ENCODE assay signal across 16 cellular contexts in genomic region chr4:113747949-113748348, GRCh38. TPM values are rescaled to one million over a fixed set of nuclear protein-coding genes. Genes with fewer than 3 reads are reported as not detected.
DNase-seq lines count a peak whose midpoint lies in the region; ATAC-seq, FAIRE-seq and TF ChIP-seq lines count a peak whose summit lies in the region.
"Had no signal": no experiment of that assay in that cellular context is flagged by ENCODE, and none has a peak within 500 bp of the region (broad histone marks: within the 10 kb centered on the region; RNA-seq: fewer than 3 reads in every experiment).

No MANE protein-coding gene starts in this region.

- peak; percentile 33 for DNase-seq in HepG2 (ENCODE audit: low spot score)
- DNase-seq in right lobe of liver, result no peak
- DNase-seq in WTC11 (ENCODE audit: low spot score), result no peak
- DNase-seq in SIG-M5 treated with dmso at 0.1 percent for 504 hours (lab: John Stamatoyannopoulos, UW; ENCODE audit: unreplicated experiment), result no peak
- no peak for DNase-seq in amniotic stem cell (lab: John Stamatoyannopoulos, UW)
- no peak for DNase-seq in stimulated activated CD4-positive, alpha-beta T cell treated with anti-CD3 and anti-CD28 coated beads, Interleukin-4, amount 100 ng/mL, for 24 hours
- DNase-seq: 8988T; Calu3; CD4-positive, alpha-beta memory T cell; DMS79 treated with DMSO at 0.1 percent for 48 hours; GF-D8 had no signal

- peaks cover 11% of the 10 kb centered on the region for H3K4me1 Mint-ChIP-seq in WTC11

- intact Hi-C loops in HepG2 (cut with micrococcal nuclease; ENCODE audit: unreplicated experiment) (no loop called here), right lobe of liver (cut with DNase I) (no loop called here)

- TF ChIP-seq POLR2A in HepG2 (IDR thresholded peaks at IDR 0.05; ENCODE audit: insufficient read depth in 1 of 2, low read depth in 2 of 2, low read length in 2 of 2) (no peak), right lobe of liver (IDR thresholded peaks at IDR 0.05) (no peak)

- no peak for FAIRE-seq in HepG2 (lab: Jason Lieb, UNC)
- peak; percentile 9 for FAIRE-seq in islet of Langerhans (lab: Jason Lieb, UNC)
- FAIRE-seq: HTR-8/SVneo had no signal

- peaks cover 2% of the 10 kb centered on the region; the same call in 1 of the 2 replicates for H3K36me3 Mint-ChIP-seq in WTC11

- no peaks in the 10 kb centered on the region for H4K20me1 ChIP-seq in HepG2 (ENCODE audit: insufficient read depth, low read length)

- H3K36me3 ChIP-seq in HepG2 (replicated peaks in 1 of 2; ENCODE audit: control insufficient read depth in 1 of 2, insufficient read depth in 2 of 2, low read length in 2 of 2) (peaks cover 0 to 5% of the 10 kb centered on the region in 2 experiments; a peak in 1 of 5 replicates), right lobe of liver (peaks cover 0 to 3% (median 0%) of the 10 kb centered on the region in 4 donors)
- H3K36me3 ChIP-seq: HAP-1 had no signal

- CTCF ChIA-PET in HepG2 (lab: Yijun Ruan, JAX; ENCODE audit: low intra/inter-chr PET ratio, low total read pairs) (no interaction called here), WTC11 (lab: Charles Lee) (no interaction called here)

- H3K4me3 ChIP-seq in HepG2 (replicated peaks in 1 of 3; ENCODE audit: insufficient read depth in 1 of 3, low read depth in 2 of 3, low read length in 3 of 3), result no peak overlapping the region
- no peak overlapping the region for H3K4me3 ChIP-seq in right lobe of liver
- H3K4me3 ChIP-seq: BLaER1, HAP-1 had no signal

- no peaks in the 10 kb centered on the region for H3K9me3 Mint-ChIP-seq in WTC11
- H3K9me3 Mint-ChIP-seq: CD14-positive monocyte had no signal

- TF ChIP-seq CTCF in HepG2 (CRISPR knock-in tag; IDR thresholded peaks at IDR 0.05), result no peak
- no peak for TF ChIP-seq CTCF in right lobe of liver (IDR thresholded peaks at IDR 0.05)
- no peak for TF ChIP-seq CTCF in WTC11 (IDR thresholded peaks at IDR 0.05)

- no peaks in the 10 kb centered on the region for H3K9me3 ChIP-seq in HepG2 (ENCODE audit: low read length)
- H3K9me3 ChIP-seq in right lobe of liver, result no peaks in the 10 kb centered on the region
- H3K9me3 ChIP-seq: BLaER1, HAP-1 had no signal

- H2AFZ ChIP-seq in HepG2 (ENCODE audit: low read length), result no peak overlapping the region

- peak overlapping the region; percentile 2 for H3K27ac Mint-ChIP-seq in WTC11
- H3K27ac Mint-ChIP-seq: CD14-positive monocyte had no signal

- H3K4me1 ChIP-seq in HepG2 (ENCODE audit: insufficient read depth, low read length), result peaks cover 21% of the 10 kb centered on the region
- H3K4me1 ChIP-seq in right lobe of liver, result peaks cover 0 to 11% (median 0%) of the 10 kb centered on the region in 4 donors

- H3K27me3 Mint-ChIP-seq in WTC11 (ENCODE audit: low read depth), result no peaks in the 10 kb centered on the region
- H3K27me3 Mint-ChIP-seq: CD4-positive, alpha-beta memory T cell had no signal

- 67% methylated on average over 3 of the region's 3 CpGs for WGBS in HepG2 (ENCODE audit: low lambda C conversion rate)
- WGBS in right lobe of liver (ENCODE audit: insufficient coverage, low coverage, low lambda C conversion rate, missing lambda C conversion rate), result 96% methylated on average over 3 of the region's 3 CpGs

- in situ Hi-C loops in HepG2 (cut with HindIII; ENCODE audit: extremely low pct_ligation_motif_present, low pct_unique_long_range_greater_than_20kb), result no loop called here

- H3K79me2 ChIP-seq in HepG2 (ENCODE audit: insufficient read depth, low read length), result peaks cover 16% of the 10 kb centered on the region

- POLR2A ChIA-PET in HepG2 (lab: Yijun Ruan, JAX), result no interaction called here
- POLR2A ChIA-PET in WTC11 (lab: Charles Lee), result no interaction called here

- no peaks in the 10 kb centered on the region for H3K27me3 ChIP-seq in HepG2 (ENCODE audit: control insufficient read depth in 1 of 2, insufficient read depth in 2 of 2, low read length in 2 of 2)
- no peaks in the 10 kb centered on the region for H3K27me3 ChIP-seq in right lobe of liver
- H3K27me3 ChIP-seq: BLaER1 had no signal

- H3K27ac ChIP-seq in HepG2 (ENCODE audit: extremely low read length, insufficient read depth, low read length) (peak overlapping the region; percentile 28), right lobe of liver (no peak overlapping the region)
- H3K27ac ChIP-seq: BLaER1 had no signal

- TF ChIP-seq EP300 in HepG2 (IDR thresholded peaks at IDR 0.05; ENCODE audit: low read depth in 2 of 2, low read length in 2 of 2) (peak in 1 of 2 experiments; percentile 50; a peak in 1 of 4 replicates), HepG2 (CRISPR knock-in tag; IDR thresholded peaks at IDR 0.05; ENCODE audit: borderline replicate concordance) (no peak)

- ATAC-seq in HepG2, result no peak
- no peak for ATAC-seq in right lobe of liver
- ATAC-seq in WTC11, result no peak

- H3K4me2 ChIP-seq in HepG2 (ENCODE audit: low read depth, low read length), result 0 out of 2 replicates have a peak overlapping the region, but pooled peaks have one; percentile 0
- H3K4me2 ChIP-seq: BLaER1 had no signal

- H3K4me3 Mint-ChIP-seq in WTC11, result no peak overlapping the region
- H3K4me3 Mint-ChIP-seq: CD14-positive monocyte; CD4-positive, alpha-beta memory T cell had no signal

- no TSS peak for BruUV-seq in HepG2 (replicated peaks; lab: Mats Ljungman, UMichigan)

- no peak overlapping the region for H3K9ac ChIP-seq in HepG2 (ENCODE audit: insufficient read depth, low read depth, low read length)
- H3K9ac ChIP-seq: BLaER1 had no signal

- no peak for TF ChIP-seq RAD21 in HepG2 (CRISPR knock-in tag; IDR thresholded peaks at IDR 0.05)

TF ChIP-seq in HepG2, 621 proteins besides CTCF, POLR2A, EP300 and RAD21 (continues in another document):
- TF ChIP-seq NPAS2 (CRISPR knock-in tag; IDR thresholded peaks at IDR 0.05; ENCODE audit: borderline replicate concordance) (no peak), EZH2 (conservative IDR thresholded peaks at IDR 0.05; ENCODE audit: low read depth, low read length) (no peak), PPARG (CRISPR knock-in tag; conservative IDR thresholded peaks at IDR 0.05) (no peak), FOXP4 (CRISPR knock-in tag; IDR thresholded peaks at IDR 0.05) (no peak)

TF ChIP-seq in WTC11, 78 proteins besides CTCF, POLR2A, EP300 and RAD21 (continues in another document):
- TF ChIP-seq ZNF423 (CRISPR knock-in tag; IDR thresholded peaks at IDR 0.05) (no peak), ZNF416 (CRISPR knock-in tag; IDR thresholded peaks at IDR 0.05) (no peak), OVOL2 (CRISPR knock-in tag; IDR thresholded peaks at IDR 0.05; ENCODE audit: borderline replicate concordance) (no peak), CDX4 (CRISPR knock-in tag; IDR thresholded peaks at IDR 0.05; ENCODE audit: borderline replicate concordance) (no peak), ESRRA (CRISPR knock-in tag; IDR thresholded peaks at IDR 0.05; ENCODE audit: borderline replicate concordance) (no peak)
- TF ChIP-seq, protein P1, sequence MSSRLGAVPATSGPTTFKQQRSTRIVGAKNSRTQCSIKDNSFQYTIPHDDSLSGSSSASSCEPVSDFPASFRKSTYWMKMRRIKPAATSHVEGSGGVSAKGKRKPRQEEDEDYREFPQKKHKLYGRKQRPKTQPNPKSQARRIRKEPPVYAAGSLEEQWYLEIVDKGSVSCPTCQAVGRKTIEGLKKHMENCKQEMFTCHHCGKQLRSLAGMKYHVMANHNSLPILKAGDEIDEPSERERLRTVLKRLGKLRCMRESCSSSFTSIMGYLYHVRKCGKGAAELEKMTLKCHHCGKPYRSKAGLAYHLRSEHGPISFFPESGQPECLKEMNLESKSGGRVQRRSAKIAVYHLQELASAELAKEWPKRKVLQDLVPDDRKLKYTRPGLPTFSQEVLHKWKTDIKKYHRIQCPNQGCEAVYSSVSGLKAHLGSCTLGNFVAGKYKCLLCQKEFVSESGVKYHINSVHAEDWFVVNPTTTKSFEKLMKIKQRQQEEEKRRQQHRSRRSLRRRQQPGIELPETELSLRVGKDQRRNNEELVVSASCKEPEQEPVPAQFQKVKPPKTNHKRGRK (CRISPR knock-in tag; IDR thresholded peaks at IDR 0.05; ENCODE audit: borderline replicate concordance), result no peak

RNA-seq across cellular contexts. Expression of gene CAMK2D, which starts 13.6 kb away (rescaled TPM):
- total RNA-seq in HepG2 (2016; rRNA removed; fragmentation: Illumina TruSeq; extraction: Trizol) (65.4 and 86.7 TPM in 2 replicates), right lobe of liver (10 to 100 TPM; 17.0 to 30.6 (median 22.6) TPM), WTC11 (2021) (15.8 to 17.7 TPM (median 16.5 TPM) in 3 replicates)
- total RNA-seq in HepG2 (2016; cell fraction: cytosol; rRNA removed; fragmentation: Illumina TruSeq; extraction: Trizol; ENCODE audit: low read depth), result 5.3 and 6.4 TPM in 2 replicates
- 64.9 and 87.5 TPM in 2 replicates for total RNA-seq in HepG2 (2016; cell fraction: insoluble cytoplasmic fraction; rRNA removed; fragmentation: Illumina TruSeq; extraction: Trizol)
- 15.6 and 15.7 TPM in 2 replicates for total RNA-seq in HepG2 (2016; cell fraction: membrane; rRNA removed; fragmentation: Illumina TruSeq; extraction: Trizol)
- 73.6 and 76.3 TPM in 2 replicates for total RNA-seq in HepG2 (2016; cell fraction: nucleus; rRNA removed; fragmentation: Illumina TruSeq; extraction: Trizol)
- 12.9 and 18.0 TPM in 2 replicates for polyA plus RNA-seq in HepG2 (2011; rRNA removed)
- 7.2 and 11.1 TPM in 2 replicates for polyA plus RNA-seq in HepG2 (2011; cell fraction: cytosol; rRNA removed)
- polyA plus RNA-seq in HepG2 (2011; cell fraction: nucleus; rRNA removed), result 10.2 and 12.5 TPM in 2 replicates
- 12.4 and 24.9 TPM in 2 replicates for polyA plus RNA-seq in HepG2 (2012)
- polyA plus RNA-seq in HepG2 (2016; cell fraction: cytosol; fragmentation: Illumina TruSeq; extraction: Trizol; ENCODE audit: low read depth), result 2.1 and 2.5 TPM in 2 replicates
- polyA plus RNA-seq in HepG2 (2016; cell fraction: insoluble cytoplasmic fraction; fragmentation: Illumina TruSeq; extraction: Trizol; ENCODE audit: low read depth), result 52.0 and 56.8 TPM in 2 replicates
- 6.8 and 7.3 TPM in 2 replicates for polyA plus RNA-seq in HepG2 (2016; cell fraction: membrane; fragmentation: Illumina TruSeq; extraction: Trizol; ENCODE audit: low read depth)
- 34.5 and 36.0 TPM in 2 replicates for polyA plus RNA-seq in HepG2 (2016; cell fraction: nucleus; fragmentation: Illumina TruSeq; extraction: Trizol; ENCODE audit: insufficient read depth, low read depth)
- 3.7 and 30.5 TPM in 2 replicates for polyA minus RNA-seq in HepG2 (2011; rRNA and poly(A)+ RNA removed; ENCODE audit: low replicate concordance)
- 24.3 and 30.2 TPM in 2 replicates for polyA minus RNA-seq in HepG2 (2011; cell fraction: cytosol; rRNA and poly(A)+ RNA removed)
- polyA minus RNA-seq in HepG2 (2011; cell fraction: nucleus; rRNA and poly(A)+ RNA removed), result 97.8 and 99.0 TPM in 2 replicates

Comparison
In these comparisons a context has a peak if more than half of its experiments do, and no peak if none do; other contexts are left out.
1. Of the 50 proteins assayed by ChIP-seq in both HepG2 and WTC11: peak only in HepG2: FOXJ3; only in WTC11: none; in both: none; in neither: 48; mixed calls (peak in some experiments, not most) for 1.